In the genomic region with DNA sequence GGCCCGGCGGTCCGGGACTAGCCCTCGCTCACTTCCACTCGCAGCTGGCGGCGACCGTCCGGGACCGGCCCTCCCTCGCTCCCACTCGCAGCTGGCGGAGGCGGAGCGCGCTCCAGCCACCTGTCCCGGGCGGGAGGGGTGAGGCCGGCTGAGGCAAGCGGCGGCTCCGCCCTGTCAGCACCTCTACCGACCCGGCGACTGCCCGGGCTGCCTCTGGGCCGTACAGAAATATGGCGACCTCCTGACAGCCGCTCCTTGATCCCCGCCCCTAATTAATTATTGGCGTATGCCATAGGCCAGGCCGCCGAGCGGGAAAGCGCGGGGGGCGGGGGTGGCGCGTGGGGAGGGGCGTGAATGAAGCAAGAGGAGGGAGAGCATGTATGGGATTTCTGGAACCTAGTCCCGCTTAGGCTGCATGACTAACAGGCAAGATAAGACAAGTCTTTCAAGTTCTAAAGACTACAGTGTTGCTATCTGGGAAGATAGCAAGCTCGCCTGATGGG, we compare ENCODE assay signal across 9 cellular contexts. TPM values are rescaled to one million over a fixed set of nuclear protein-coding genes. Genes with fewer than 3 reads are reported as not detected.
DNase-seq lines count a peak whose midpoint lies in the region; TF ChIP-seq lines count a peak whose summit lies in the region.
"Had no signal": no experiment of that assay in that cellular context is flagged by ENCODE, and none has a peak within 500 bp of the region (broad histone marks: within the 10 kb centered on the region; RNA-seq: fewer than 3 reads in every experiment).

A gene (minus strand): TSS at position 200 of the 503 bp plus-strand sequence. CDS start 243 bp downstream, outside the sequence.

- peaks cover 6 to 7% of the 10 kb centered on the region in 2 experiments for H3K4me1 Mint-ChIP-seq in H9
- H3K4me1 Mint-ChIP-seq in T-helper 1 cell treated with Interleukin-12 subunit alpha and Interleukin-12 subunit beta and Interleukin-4 antibody, amounts not matched to agents 30 μg/mL and 1 μg/mL, for 36 hours (ENCODE audit: low read depth): peaks cover 9% of the 10 kb centered on the region

- WGBS in H9 (ENCODE audit: extremely low coverage, insufficient read length, low lambda C conversion rate): no CpG with 5 or more reads among the region's 42 CpGs
- WGBS in prostate gland: under 1% methylated on average over 26 of the region's 42 CpGs
- under 1% methylated on average over 41 of the region's 42 CpGs for WGBS in urinary bladder

- peaks cover 10 to 53% of the 10 kb centered on the region in 2 experiments for H3K9me3 Mint-ChIP-seq in H9
- no peaks in the 10 kb centered on the region for H3K9me3 Mint-ChIP-seq in T-helper 1 cell treated with Interleukin-12 subunit alpha and Interleukin-12 subunit beta and Interleukin-4 antibody, amounts not matched to agents 30 μg/mL and 1 μg/mL, for 36 hours

- H3K23ac ChIP-seq in H9 (ENCODE audit: insufficient read length, low read depth, low read length): no peak within 1 kb of the TSS

- H3K9me3 ChIP-seq in DOHH2 (ENCODE audit: control insufficient read depth, insufficient read depth, low read length): no peaks in the 10 kb centered on the region
- H3K9me3 ChIP-seq in H9 (ENCODE audit: control insufficient read depth, low read depth, low read length): no peaks in the 10 kb centered on the region
- H3K9me3 ChIP-seq in ascending aorta: no peaks in the 10 kb centered on the region
- H3K9me3 ChIP-seq in right atrium auricular region: no peaks in the 10 kb centered on the region
- no peaks in the 10 kb centered on the region for H3K9me3 ChIP-seq in prostate gland
- H3K9me3 ChIP-seq: neutrophil had no signal

- H4K5ac ChIP-seq in H9 (ENCODE audit: insufficient read length, low read depth, low read length): no peak within 1 kb of the TSS

- H3K23me2 ChIP-seq in H9 (ENCODE audit: insufficient read length, low read depth, low read length, poor library complexity, severe bottlenecking): peaks cover 2% of the 10 kb centered on the region

- H2BK12ac ChIP-seq in H9 (ENCODE audit: insufficient read length, low read depth, low read length): no peak within 1 kb of the TSS

- no peaks in the 10 kb centered on the region for H3K9me2 ChIP-seq in DOHH2 (replicated peaks; ENCODE audit: control insufficient read depth, low read length)

- TF ChIP-seq CTCF in DOHH2 (IDR thresholded peaks at IDR 0.05; ENCODE audit: low read depth, low read length, poor library complexity, severe bottlenecking): no peak
- TF ChIP-seq CTCF in H9 (conservative IDR thresholded peaks at IDR 0.05): no peak
- TF ChIP-seq CTCF in ascending aorta (IDR thresholded peaks at IDR 0.05): no peak
- no peak for TF ChIP-seq CTCF in right atrium auricular region (IDR thresholded peaks at IDR 0.05)
- TF ChIP-seq CTCF in prostate gland (IDR thresholded peaks at IDR 0.05): no peak

- no peak within 1 kb of the TSS for H4K91ac ChIP-seq in H9 (ENCODE audit: insufficient read length, low read depth, low read length)

- no peak within 1 kb of the TSS for H3K56ac ChIP-seq in H9 (ENCODE audit: insufficient read length, low read depth, low read length)

- H3K36me3 ChIP-seq in DOHH2 (ENCODE audit: control insufficient read depth, low read length) (no peaks in the 10 kb centered on the region), ascending aorta (no peaks in the 10 kb centered on the region), right atrium auricular region (no peaks in the 10 kb centered on the region), prostate gland (no peaks in the 10 kb centered on the region), urinary bladder (ENCODE audit: insufficient read depth) (peaks cover 2% of the 10 kb centered on the region)
- H3K36me3 ChIP-seq: neutrophil had no signal

- no peak within 1 kb of the TSS for H2BK15ac ChIP-seq in H9 (ENCODE audit: low read depth, low read length)

- peaks cover 3 to 14% (median 13%) of the 10 kb centered on the region in 3 experiments; a peak in 6 of 7 replicates for H3K36me3 Mint-ChIP-seq in H9 (ENCODE audit: insufficient read depth in 1 of 3, low read depth in 3 of 3)
- H3K36me3 Mint-ChIP-seq in T-helper 1 cell treated with Interleukin-12 subunit alpha and Interleukin-12 subunit beta and Interleukin-4 antibody, amounts not matched to agents 30 μg/mL and 1 μg/mL, for 36 hours (ENCODE audit: low read depth): no peaks in the 10 kb centered on the region

- DNase-seq in H9 (peak; percentile 88), NCI-H1105 (lab: John Stamatoyannopoulos, UW) (peak; percentile 72), ascending aorta (ENCODE audit: low spot score in 2 of 2) (peak; percentile 43 to 88), right atrium auricular region (ENCODE audit: low spot score) (peak; percentile 82), prostate gland (ENCODE audit: low spot score) (peak; percentile 79)

- H2BK5ac ChIP-seq in H9 (ENCODE audit: insufficient read length, low read length): no peak within 1 kb of the TSS

- H3K79me2 ChIP-seq in DOHH2 (ENCODE audit: control insufficient read depth, low read length) (no peaks in the 10 kb centered on the region), H9 (ENCODE audit: insufficient read depth, low read length) (no peaks in the 10 kb centered on the region)

- no peak within 1 kb of the TSS; a peak in 1 of 7 replicates for H3K27ac Mint-ChIP-seq in H9
- no peak within 1 kb of the TSS for H3K27ac Mint-ChIP-seq in T-helper 1 cell treated with Interleukin-12 subunit alpha and Interleukin-12 subunit beta and Interleukin-4 antibody, amounts not matched to agents 30 μg/mL and 1 μg/mL, for 36 hours

- H3K4me3 ChIP-seq in DOHH2 (ENCODE audit: low read length) (peak within 1 kb of the TSS; percentile 72), ascending aorta (peak within 1 kb of the TSS; percentile 50 to 71), right atrium auricular region (peak within 1 kb of the TSS; percentile 50 to 60), prostate gland (peak within 1 kb of the TSS; percentile 47 to 50), urinary bladder (ENCODE audit: low read depth, low read length) (peak within 1 kb of the TSS; percentile 75)

- H3K4me3 Mint-ChIP-seq in H9: peak within 1 kb of the TSS; percentile 70 to 90
- H3K4me3 Mint-ChIP-seq in T-helper 1 cell treated with Interleukin-12 subunit alpha and Interleukin-12 subunit beta and Interleukin-4 antibody, amounts not matched to agents 30 μg/mL and 1 μg/mL, for 36 hours: peak within 1 kb of the TSS; percentile 88

- no peak within 1 kb of the TSS for H3K27ac ChIP-seq in DOHH2 (ENCODE audit: low read depth, low read length)
- no peak within 1 kb of the TSS for H3K27ac ChIP-seq in H9 (ENCODE audit: insufficient read length, low read depth, low read length)
- H3K27ac ChIP-seq in ascending aorta: peak within 1 kb of the TSS; percentile 73 to 75
- peak within 1 kb of the TSS; percentile 68 to 77 for H3K27ac ChIP-seq in right atrium auricular region
- H3K27ac ChIP-seq in prostate gland: peak within 1 kb of the TSS; percentile 63 to 70
- peak within 1 kb of the TSS; percentile 56 for H3K27ac ChIP-seq in urinary bladder (ENCODE audit: low read depth)
- H3K27ac ChIP-seq: neutrophil had no signal

- no peak within 1 kb of the TSS for H2BK20ac ChIP-seq in H9 (ENCODE audit: low read depth, low read length, poor library complexity, severe bottlenecking)

- H3F3A ChIP-seq in DOHH2 (ENCODE audit: control insufficient read depth, insufficient read depth): no peaks in the 10 kb centered on the region

- no peak within 1 kb of the TSS for H3K4ac ChIP-seq in H9 (ENCODE audit: low read depth, low read length)

- H4K8ac ChIP-seq in H9 (replicated peaks; ENCODE audit: insufficient read length, low read depth, low read length): no peak within 1 kb of the TSS

- H3K14ac ChIP-seq in H9 (ENCODE audit: insufficient read depth, low read length): no peak within 1 kb of the TSS

- no peaks in the 10 kb centered on the region for H4K20me1 ChIP-seq in DOHH2 (ENCODE audit: control insufficient read depth, insufficient read depth, low read depth, low read length)
- H4K20me1 ChIP-seq in H9 (ENCODE audit: control insufficient read depth, insufficient read depth, insufficient read length): no peaks in the 10 kb centered on the region

- H3K18ac ChIP-seq in H9 (ENCODE audit: insufficient read length, low read depth, low read length): no peak within 1 kb of the TSS

- no peak within 1 kb of the TSS for H2AFZ ChIP-seq in H9 (ENCODE audit: low read length)

- peaks cover 4% of the 10 kb centered on the region; the same call in 1 of the 2 replicates for H3K4me1 ChIP-seq in DOHH2 (ENCODE audit: control insufficient read depth, low read length)
- no peaks in the 10 kb centered on the region; the same call in 1 of the 2 replicates for H3K4me1 ChIP-seq in H9 (ENCODE audit: insufficient read depth, low read length)
- H3K4me1 ChIP-seq in ascending aorta: no peaks in the 10 kb centered on the region
- H3K4me1 ChIP-seq in right atrium auricular region: peaks cover 0 to 5% of the 10 kb centered on the region in 2 donors
- no peaks in the 10 kb centered on the region for H3K4me1 ChIP-seq in prostate gland (replicated peaks)
- H3K4me1 ChIP-seq in urinary bladder (ENCODE audit: insufficient read depth): no peaks in the 10 kb centered on the region

- H2AK5ac ChIP-seq in H9 (ENCODE audit: insufficient read length, low read length): no peak within 1 kb of the TSS

- no peaks in the 10 kb centered on the region for H3K79me1 ChIP-seq in H9 (ENCODE audit: insufficient read depth, low read depth, low read length, poor library complexity, severe bottlenecking)

- H3K27me3 ChIP-seq in DOHH2 (ENCODE audit: control insufficient read depth, low read length): peaks cover 8% of the 10 kb centered on the region; the same call in 1 of the 2 replicates
- no peaks in the 10 kb centered on the region for H3K27me3 ChIP-seq in H9 (ENCODE audit: insufficient read depth, low read length)
- H3K27me3 ChIP-seq in ascending aorta: no peaks in the 10 kb centered on the region
- H3K27me3 ChIP-seq in right atrium auricular region: no peaks in the 10 kb centered on the region
- H3K27me3 ChIP-seq in prostate gland (replicated peaks; ENCODE audit: insufficient read depth): no peaks in the 10 kb centered on the region

- intact Hi-C loops in ascending aorta (cut with DNase I): loop anchor here (5.0 to 10.0 kb wide), 3 partner anchors 115 to 1092 kb away; a partner anchor contains a TSS
- intact Hi-C loops in prostate gland (cut with DNase I): loop anchor here (10.0 kb wide), 1 partner anchor 775 kb away; a partner anchor contains a TSS

- H3T11ph ChIP-seq in H9 (ENCODE audit: low read length): no peak within 1 kb of the TSS

- peaks cover 6% of the 10 kb centered on the region for H3K27me3 Mint-ChIP-seq in H9 (ENCODE audit: low read depth)
- no peaks in the 10 kb centered on the region for H3K27me3 Mint-ChIP-seq in T-helper 1 cell treated with Interleukin-12 subunit alpha and Interleukin-12 subunit beta and Interleukin-4 antibody, amounts not matched to agents 30 μg/mL and 1 μg/mL, for 36 hours (ENCODE audit: low read depth)

- TF ChIP-seq POLR2A in prostate gland (IDR thresholded peaks at IDR 0.05): peak; percentile 77

- H3K9ac ChIP-seq in H9 (ENCODE audit: extremely low read depth, insufficient read length, low read length): no peak within 1 kb of the TSS

- H3K4me2 ChIP-seq in DOHH2 (ENCODE audit: low read length) (peak within 1 kb of the TSS; percentile 77), H9 (ENCODE audit: insufficient read depth, insufficient read length, low read length) (peak within 1 kb of the TSS; percentile 71)

- H2BK120ac ChIP-seq in H9 (ENCODE audit: low read depth, low read length, poor library complexity, severe bottlenecking): no peak within 1 kb of the TSS

RNA-seq across cellular contexts. Expression of the gene that starts here (rescaled TPM):
- total RNA-seq in H9 (2021): 3.0 and 4.3 TPM in 2 replicates
- total RNA-seq in ascending aorta: 7.1 TPM
- 1 to 10 TPM; 3.6 to 7.4 TPM for total RNA-seq in right atrium auricular region
- 10 to 100 TPM; 20.4 to 36.1 TPM for total RNA-seq in prostate gland
- 44.6 TPM for total RNA-seq in urinary bladder
- polyA plus RNA-seq in urinary bladder: 6.8 TPM

Comparison
In these comparisons a context has a peak if more than half of its experiments do, and no peak if none do; other contexts are left out.
1. H3K27ac ChIP-seq: peak in ascending aorta (2 of 2), right atrium auricular region (2 of 2), prostate gland (2 of 2) and urinary bladder (single experiment); none in DOHH2 (single experiment) and H9 (single experiment).
2. Peak in every context shown above with its lines, with median percentiles within 50 percentile points of each other: H3K4me3 ChIP-seq and DNase-seq.